In genomic region chr3:128923607-128924385, GRCh38 we compare ENCODE assay signal across 17 cellular contexts. TPM values are rescaled to one million over a fixed set of nuclear protein-coding genes. Genes with fewer than 3 reads are reported as not detected.
DNase-seq lines count a peak whose midpoint lies in the region; ATAC-seq and TF ChIP-seq lines count a peak whose summit lies in the region.
"Had no signal": no experiment of that assay in that cellular context is flagged by ENCODE, and none has a peak within 500 bp of the region (broad histone marks: within the 10 kb centered on the region; RNA-seq: fewer than 3 reads in every experiment).

No MANE protein-coding gene starts in this region.

- WGBS in endodermal cell (ENCODE audit: insufficient coverage in 1 of 2, insufficient read length in 1 of 2), 2 experiments = 95 to 96% methylated on average over 7 to 8 of the region's 8 CpGs

- H3K9me3 Mint-ChIP-seq in stimulated activated naive CD8-positive, alpha-beta T cell treated with anti-CD3 and anti-CD28 coated beads, Interleukin-15, Interleukin-2, amounts not matched to agents 100 ng/mL and 50 ng/mL, for 24 hours = peaks cover 15% of the 10 kb centered on the region
- peaks cover 3 to 11% (median 9%) of the 10 kb centered on the region in 3 donors for H3K9me3 Mint-ChIP-seq in T-cell
- peaks cover 90% of the 10 kb centered on the region for H3K9me3 Mint-ChIP-seq in endodermal cell

- no peaks in the 10 kb centered on the region for H3K4me1 ChIP-seq in endodermal cell (ENCODE audit: control insufficient read depth, insufficient read depth, low read length)
- H3K4me1 ChIP-seq: lower lobe of right lung, SJSA1 had no signal

- H3K9ac ChIP-seq in endodermal cell (ENCODE audit: extremely low read depth, low read length, poor library complexity, severe bottlenecking) = no peak overlapping the region

- H3K27ac Mint-ChIP-seq in stimulated activated naive CD8-positive, alpha-beta T cell treated with anti-CD3 and anti-CD28 coated beads, Interleukin-15, Interleukin-2, amounts not matched to agents 100 ng/mL and 50 ng/mL, for 24 hours = peak overlapping the region; percentile 89
- peak overlapping the region; percentile 90 to 97 for H3K27ac Mint-ChIP-seq in T-cell
- no peak overlapping the region for H3K27ac Mint-ChIP-seq in endodermal cell
- H3K27ac Mint-ChIP-seq: activated B cell treated with CpG ODN at 0.5 μM for 24 hours had no signal

- H3K4me3 ChIP-seq in endodermal cell (ENCODE audit: low read length) = peak overlapping the region; percentile 10
- H3K4me3 ChIP-seq: K562, lower lobe of right lung, SJSA1 had no signal

- peaks cover 45% of the 10 kb centered on the region for H3K4me1 Mint-ChIP-seq in stimulated activated naive CD8-positive, alpha-beta T cell treated with anti-CD3 and anti-CD28 coated beads, Interleukin-15, Interleukin-2, amounts not matched to agents 100 ng/mL and 50 ng/mL, for 24 hours (ENCODE audit: low read depth)
- H3K4me1 Mint-ChIP-seq in T-cell (peaks cover 41 to 44% (median 43%) of the 10 kb centered on the region in 3 donors), endodermal cell (no peaks in the 10 kb centered on the region)

- H3K27me3 ChIP-seq in endodermal cell (ENCODE audit: control insufficient read depth, insufficient read depth, low read length, poor library complexity, severe bottlenecking) = no peaks in the 10 kb centered on the region
- H3K27me3 ChIP-seq: neutrophil, SJSA1 had no signal

- H3K36me3 Mint-ChIP-seq in stimulated activated naive CD8-positive, alpha-beta T cell treated with anti-CD3 and anti-CD28 coated beads, Interleukin-15, Interleukin-2, amounts not matched to agents 100 ng/mL and 50 ng/mL, for 24 hours (ENCODE audit: low read depth) = peaks cover 38% of the 10 kb centered on the region
- H3K36me3 Mint-ChIP-seq in T-cell = peaks cover 10% of the 10 kb centered on the region
- peaks cover 26% of the 10 kb centered on the region for H3K36me3 Mint-ChIP-seq in endodermal cell (ENCODE audit: low read depth)

- peak overlapping the region; percentile 68 for H3K4me3 Mint-ChIP-seq in stimulated activated naive CD8-positive, alpha-beta T cell treated with anti-CD3 and anti-CD28 coated beads, Interleukin-15, Interleukin-2, amounts not matched to agents 100 ng/mL and 50 ng/mL, for 24 hours
- H3K4me3 Mint-ChIP-seq in T-cell (peak overlapping the region; percentile 75 to 85 (median 77)), endodermal cell (no peak overlapping the region)
- H3K4me3 Mint-ChIP-seq: activated B cell treated with CpG ODN at 0.5 μM for 24 hours had no signal

- TF ChIP-seq CTCF in endodermal cell (conservative IDR thresholded peaks at IDR 0.05) = no peak

- peaks cover 77% of the 10 kb centered on the region for H3K9me3 ChIP-seq in endodermal cell (ENCODE audit: control insufficient read depth, low read length)
- H3K9me3 ChIP-seq: neutrophil had no signal

- DNase-seq in stimulated activated naive CD8-positive, alpha-beta T cell treated with anti-CD3 and anti-CD28 coated beads, Interleukin-15, Interleukin-2, amounts not matched to agents 100 U/mL and 50 U/mL, for 24 hours = no peak
- DNase-seq in T-cell (no peak), endodermal cell (no peak), superior temporal gyrus (ENCODE audit: extremely low spot score) (no peak), NCI-H1092 (lab: John Stamatoyannopoulos, UW) (no peak), SIG-M5 treated with dmso at 0.1 percent for 504 hours (lab: John Stamatoyannopoulos, UW; ENCODE audit: unreplicated experiment) (no peak)
- DNase-seq: activated B cell treated with CpG ODN at 0.5 μM for 24 hours, hypothalamus, lower lobe of right lung, NCI-H2081 treated with DMSO at 0.1 percent for 48 hours had no signal

- peaks cover 13% of the 10 kb centered on the region for H3K36me3 ChIP-seq in endodermal cell (ENCODE audit: control insufficient read depth, insufficient read depth, low read length)
- H3K36me3 ChIP-seq: lower lobe of right lung, SJSA1 had no signal

- ATAC-seq in stimulated activated naive CD8-positive, alpha-beta T cell treated with anti-CD3 and anti-CD28 coated beads, Interleukin-15, Interleukin-2, amounts not matched to agents 100 U/mL and 50 U/mL, for 24 hours = no peak
- ATAC-seq in T-cell (replicated peaks in 1 of 4) (peak; percentile 64 to 75 (median 69)), GM18907 (IDR thresholded peaks at IDR 0.05; ENCODE audit: unreplicated experiment) (no peak)
- ATAC-seq: esophagus mucosa, K562, lower lobe of right lung had no signal

- CTCF ChIA-PET in T-cell (lab: Charles Lee) = interaction anchor here (0.6 to 2.5 kb wide), 8 partner anchors 36 to 130 kb away, joined by 3 to 15 read pairs (median 4); partner anchors contain the start of genes ACAD9 (in 1 of the 2) and CFAP92 (in 1 of the 2)

- POLR2A ChIA-PET in T-cell (lab: Charles Lee) = interaction anchor here in 1 of 2 donors (0.6 to 0.7 kb wide), 2 partner anchors 28 to 584 kb away, joined by 3 to 4 read pairs; no protein-coding TSS in a partner anchor

- H3K27me3 Mint-ChIP-seq in stimulated activated naive CD8-positive, alpha-beta T cell treated with anti-CD3 and anti-CD28 coated beads, Interleukin-15, Interleukin-2, amounts not matched to agents 100 ng/mL and 50 ng/mL, for 24 hours = no peaks in the 10 kb centered on the region
- H3K27me3 Mint-ChIP-seq in T-cell = no peaks in the 10 kb centered on the region
- peaks cover 26% of the 10 kb centered on the region for H3K27me3 Mint-ChIP-seq in endodermal cell (ENCODE audit: insufficient read depth)
- H3K27me3 Mint-ChIP-seq: activated B cell treated with CpG ODN at 0.5 μM for 24 hours had no signal

- no peak overlapping the region for H3K27ac ChIP-seq in endodermal cell (ENCODE audit: low read depth, low read length)
- H3K27ac ChIP-seq: C4-2B, lower lobe of right lung, neutrophil, SJSA1 had no signal

RNA-seq across cellular contexts. Expression of gene ACAD9, which starts 44.4 kb away (rescaled TPM):
- total RNA-seq in T-cell (10 to 100 TPM; 45.1 to 91.5 (median 54.3) TPM), endodermal cell (10 to 100 TPM; 48.0 to 52.1 TPM)
- 32.3 TPM for polyA plus RNA-seq in endodermal cell (2013, experiment 1 of 2)
- polyA plus RNA-seq in endodermal cell (2013, experiment 2 of 2) = 30.3 TPM

Comparison
In these comparisons a context has a peak if more than half of its experiments do, and no peak if none do; other contexts are left out.
1. ATAC-seq: peak in T-cell (4 of 4); none in stimulated activated naive CD8-positive, alpha-beta T cell treated with anti-CD3 and anti-CD28 coated beads, Interleukin-15, Interleukin-2, amounts not matched to agents 100 U/mL and 50 U/mL, for 24 hours (single experiment) and GM18907 (single experiment).